In genomic region chr14:33733721-33734120, GRCh38 we compare ENCODE assay signal across 21 cellular contexts.
A peak's percentile ranks its signal among the peaks of the same experiment; 100 is the strongest.
DNase-seq lines count a peak whose midpoint lies in the region; ATAC-seq and TF ChIP-seq lines count a peak whose summit lies in the region.
"Had no signal": no experiment of that assay in that cellular context is flagged by ENCODE, and none has a peak within 500 bp of the region (broad histone marks: within the 10 kb centered on the region; RNA-seq: fewer than 3 reads in every experiment).

No MANE protein-coding gene starts in this region.

- H3K36me3 Mint-ChIP-seq in activated naive CD8-positive, alpha-beta T cell treated with anti-CD3 and anti-CD28 coated beads for 36 hours: no peaks in the 10 kb centered on the region
- no peaks in the 10 kb centered on the region for H3K36me3 Mint-ChIP-seq in activated naive CD8-positive, alpha-beta T cell treated with anti-CD3 and anti-CD28 coated beads, Interleukin-2, amount 50 U/mL, for 24 hours (ENCODE audit: low read depth)
- H3K36me3 Mint-ChIP-seq in endothelial cell (ENCODE audit: low read depth, unreplicated experiment): no peaks in the 10 kb centered on the region
- H3K36me3 Mint-ChIP-seq: CD4-positive, alpha-beta memory T cell had no signal

- H3K4me2 ChIP-seq in SK-N-SH: no peak overlapping the region

- H3K27me3 ChIP-seq in SK-N-SH (ENCODE audit: insufficient read depth) (no peaks in the 10 kb centered on the region), uterus (no peaks in the 10 kb centered on the region)
- H3K27me3 ChIP-seq: BE2C had no signal

- POLR2A ChIA-PET in SK-N-SH (lab: Yijun Ruan, JAX): no interaction called here

- TF ChIP-seq CTCF in SK-N-SH (IDR thresholded peaks at IDR 0.05) (no peak), endothelial cell (IDR thresholded peaks at IDR 0.05; ENCODE audit: unreplicated experiment) (no peak), uterus (IDR thresholded peaks at IDR 0.05) (no peak)

- no peak for TF ChIP-seq RAD21 in SK-N-SH (IDR thresholded peaks at IDR 0.05; ENCODE audit: low read length)

- intact Hi-C loops in uterus (cut with DNase I; ENCODE audit: low total_unique reads): no loop called here

- H4K20me1 ChIP-seq in SK-N-SH (ENCODE audit: insufficient read depth): no peaks in the 10 kb centered on the region

- peaks cover 0 to 3% of the 10 kb centered on the region in 2 experiments; a peak in 1 of 4 replicates for H3K4me1 ChIP-seq in SK-N-SH (ENCODE audit: control insufficient read depth in 1 of 2, insufficient read depth in 2 of 2, low read depth in 1 of 2, low read length in 1 of 2)
- H3K4me1 ChIP-seq in uterus: no peaks in the 10 kb centered on the region
- H3K4me1 ChIP-seq: BE2C, HAP-1 had no signal

- no peak overlapping the region for H3K9ac ChIP-seq in SK-N-SH

- TF ChIP-seq POLR2A in uterus (IDR thresholded peaks at IDR 0.05): no peak

- no peaks in the 10 kb centered on the region for H3K79me2 ChIP-seq in SK-N-SH (ENCODE audit: insufficient read depth)

- H3K9me2 ChIP-seq in SK-N-SH: no peaks in the 10 kb centered on the region

- H2AFZ ChIP-seq in SK-N-SH (ENCODE audit: low read depth): no peak overlapping the region

- no peak for TF ChIP-seq EP300 in SK-N-SH (IDR thresholded peaks at IDR 0.05; ENCODE audit: borderline replicate concordance in 1 of 2, low read depth in 1 of 2, low read length in 1 of 2)

- H3K27me3 Mint-ChIP-seq in activated naive CD8-positive, alpha-beta T cell treated with anti-CD3 and anti-CD28 coated beads for 36 hours: peaks cover 7% of the 10 kb centered on the region
- no peaks in the 10 kb centered on the region for H3K27me3 Mint-ChIP-seq in activated naive CD8-positive, alpha-beta T cell treated with anti-CD3 and anti-CD28 coated beads, Interleukin-2, amount 50 U/mL, for 24 hours
- no peaks in the 10 kb centered on the region for H3K27me3 Mint-ChIP-seq in endothelial cell (ENCODE audit: unreplicated experiment)

- H3F3A ChIP-seq in SK-N-SH (replicated peaks; ENCODE audit: insufficient read depth): peaks cover 4% of the 10 kb centered on the region

- H3K4me3 ChIP-seq in SK-N-SH (ENCODE audit: low read depth in 2 of 2, low read length in 1 of 2) (no peak overlapping the region), uterus (no peak overlapping the region)
- H3K4me3 ChIP-seq: HAP-1 had no signal

- CTCF ChIA-PET in SK-N-SH (lab: Yijun Ruan, JAX): interaction anchor here (1.1 to 2.3 kb wide), 4 partner anchors 12 to 365 kb away, joined by 3 to 4 read pairs (median 3); no protein-coding TSS in a partner anchor

- H3K9me3 ChIP-seq in SK-N-SH (no peaks in the 10 kb centered on the region), uterus (no peaks in the 10 kb centered on the region)
- H3K9me3 ChIP-seq: BE2C, HAP-1 had no signal

- H3K27ac Mint-ChIP-seq in activated naive CD8-positive, alpha-beta T cell treated with anti-CD3 and anti-CD28 coated beads for 36 hours: peak overlapping the region; percentile 7
- H3K27ac Mint-ChIP-seq in activated naive CD8-positive, alpha-beta T cell treated with anti-CD3 and anti-CD28 coated beads, Interleukin-2, amount 50 U/mL, for 24 hours: no peak overlapping the region
- H3K27ac Mint-ChIP-seq in endothelial cell (ENCODE audit: unreplicated experiment): peak overlapping the region; percentile 14
- H3K27ac Mint-ChIP-seq: HFFc6 had no signal

- H3K27ac ChIP-seq in SK-N-SH (ENCODE audit: low read depth in 2 of 2, low read length in 1 of 2) (no peak overlapping the region), uterus (no peak overlapping the region)
- H3K27ac ChIP-seq: 22Rv1 had no signal

- ATAC-seq in SK-N-SH treated with all-trans-retinoic acid at 6 μM for 48 hours (no peak), GM19463 (IDR thresholded peaks at IDR 0.05; ENCODE audit: unreplicated experiment) (no peak)
- no peak for ATAC-seq in activated naive CD8-positive, alpha-beta T cell treated with anti-CD3 and anti-CD28 coated beads, Interleukin-2, amount 50 U/mL, for 24 hours

- H3K36me3 ChIP-seq in SK-N-SH (replicated peaks in 1 of 2; ENCODE audit: control insufficient read depth in 1 of 2, insufficient read depth in 2 of 2, low read length in 1 of 2) (no peaks in the 10 kb centered on the region), uterus (no peaks in the 10 kb centered on the region)
- H3K36me3 ChIP-seq: BE2C, HAP-1 had no signal

- no peak overlapping the region for H3K4me3 Mint-ChIP-seq in activated naive CD8-positive, alpha-beta T cell treated with anti-CD3 and anti-CD28 coated beads for 36 hours
- H3K4me3 Mint-ChIP-seq in activated naive CD8-positive, alpha-beta T cell treated with anti-CD3 and anti-CD28 coated beads, Interleukin-2, amount 50 U/mL, for 24 hours: no peak overlapping the region
- H3K4me3 Mint-ChIP-seq in endothelial cell (ENCODE audit: unreplicated experiment): no peak overlapping the region
- H3K4me3 Mint-ChIP-seq: HFFc6 had no signal

- H3K4me1 Mint-ChIP-seq in activated naive CD8-positive, alpha-beta T cell treated with anti-CD3 and anti-CD28 coated beads for 36 hours: peaks cover 5% of the 10 kb centered on the region
- peaks cover 11% of the 10 kb centered on the region for H3K4me1 Mint-ChIP-seq in activated naive CD8-positive, alpha-beta T cell treated with anti-CD3 and anti-CD28 coated beads, Interleukin-2, amount 50 U/mL, for 24 hours
- peaks cover 14% of the 10 kb centered on the region for H3K4me1 Mint-ChIP-seq in endothelial cell (ENCODE audit: unreplicated experiment)

- DNase-seq in SK-N-SH (no peak), endothelial cell (ENCODE audit: low spot score) (no peak), KG1 (lab: John Stamatoyannopoulos, UW) (no peak), uterus (no peak)
- DNase-seq in activated naive CD8-positive, alpha-beta T cell treated with anti-CD3 and anti-CD28 coated beads for 36 hours: no peak
- no peak for DNase-seq in activated naive CD8-positive, alpha-beta T cell treated with anti-CD3 and anti-CD28 coated beads, Interleukin-2, amount 50 U/mL, for 24 hours
- DNase-seq: AML-193; BE2C; C1 segment of cervical spinal cord; Calu3; CD4-positive, alpha-beta memory T cell; COR-L47; DMS53; DMS79 treated with DMSO at 0.1 percent for 48 hours; GF-D8; GOT3; HFFc6 had no signal

- H3K9me3 Mint-ChIP-seq in activated naive CD8-positive, alpha-beta T cell treated with anti-CD3 and anti-CD28 coated beads for 36 hours: peaks cover 7% of the 10 kb centered on the region
- no peaks in the 10 kb centered on the region for H3K9me3 Mint-ChIP-seq in activated naive CD8-positive, alpha-beta T cell treated with anti-CD3 and anti-CD28 coated beads, Interleukin-2, amount 50 U/mL, for 24 hours
- no peaks in the 10 kb centered on the region for H3K9me3 Mint-ChIP-seq in endothelial cell (ENCODE audit: unreplicated experiment)
- H3K9me3 Mint-ChIP-seq: HFFc6 had no signal

TF ChIP-seq in SK-N-SH treated with all-trans-retinoic acid at 6 μM for 48 hours, 23 proteins besides CTCF, POLR2A, EP300 and RAD21 (continues in another document):
- no peak for TF ChIP-seq ZFP30 (CRISPR knock-in tag; IDR thresholded peaks at IDR 0.05)
- no peak for TF ChIP-seq POU6F1 (CRISPR knock-in tag; IDR thresholded peaks at IDR 0.05; ENCODE audit: borderline replicate concordance, low read depth)
- 0 out of 2 replicates have a peak, but pooled peaks have one; percentile 4 for TF ChIP-seq TCF4 (CRISPR knock-in tag; IDR thresholded peaks at IDR 0.05; ENCODE audit: borderline replicate concordance)
- TF ChIP-seq ZNF565 (CRISPR knock-in tag; conservative IDR thresholded peaks at IDR 0.05; ENCODE audit: low read depth): no peak

TF ChIP-seq in SK-N-SH, 30 proteins besides CTCF, POLR2A, EP300 and RAD21:
- TF ChIP-seq TCF12 (IDR thresholded peaks at IDR 0.05) (no peak), GABPA (IDR thresholded peaks at IDR 0.05; ENCODE audit: low read depth) (no peak), TEAD4 (IDR thresholded peaks at IDR 0.05; ENCODE audit: borderline replicate concordance, insufficient read depth) (no peak)
